Comparison of ENCODE assay signal across 30 cellular contexts in the genomic region with DNA sequence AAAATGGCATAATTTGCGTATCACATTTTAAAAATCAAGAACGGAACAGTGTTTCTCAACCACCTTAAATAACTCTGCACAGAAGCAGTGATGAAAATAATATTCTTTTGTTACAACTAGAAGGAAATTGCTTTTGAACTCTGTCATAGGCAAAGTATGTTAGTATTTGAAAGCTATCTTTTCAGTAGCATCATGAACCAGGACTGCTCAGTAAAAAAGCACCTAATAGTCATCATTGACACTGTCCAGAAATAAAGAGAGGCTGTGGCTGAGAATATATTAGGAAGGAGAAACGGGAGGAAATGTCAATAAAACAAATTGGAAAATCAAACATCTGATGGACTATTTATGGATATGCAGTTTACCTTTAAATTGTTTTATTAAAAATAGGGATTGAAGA.
"Had no signal": no experiment of that assay in that cellular context is flagged by ENCODE, and none has a peak within 500 bp of the region (broad histone marks: within the 10 kb centered on the region; RNA-seq: fewer than 3 reads in every experiment).

No MANE protein-coding gene starts in this region.

- H3K4me1 ChIP-seq: prostate gland had no signal

- ATAC-seq: activated naive CD8-positive, alpha-beta T cell treated with anti-CD3 and anti-CD28 coated beads, Interleukin-2, amount 50 U/mL, for 24 hours; body of pancreas; gastroesophageal sphincter; left colon; pancreas; sciatic nerve; stimulated activated effector memory CD8-positive, alpha-beta T cell treated with anti-CD3 and anti-CD28 coated beads, Interleukin-12 subunit alpha, Interleukin-12 subunit beta, amount 100 ng/mL, for 72 hours had no signal

- H3K27me3 ChIP-seq: body of pancreas, cardiac muscle cell, dorsolateral prefrontal cortex, gastroesophageal sphincter, hepatocyte had no signal

- H3K4me3 ChIP-seq: body of pancreas, cardiac muscle cell, coronary artery, dorsolateral prefrontal cortex, gastroesophageal sphincter, hepatocyte, pancreas, prostate gland, thoracic aorta had no signal

- H3K36me3 ChIP-seq: cardiac muscle cell, gastroesophageal sphincter, pancreas, prostate gland, thoracic aorta had no signal

- DNase-seq: activated CD4-positive, alpha-beta T cell treated with anti-CD3 and anti-CD28 coated beads for 4 hours; activated CD4-positive, alpha-beta T cell treated with anti-CD3 and anti-CD28 coated beads, Interleukin-2, amount 50 U/mL, for 4 hours; activated CD8-positive, alpha-beta memory T cell treated with anti-CD3 and anti-CD28 coated beads for 24 hours; activated gamma-delta T cell; activated naive CD4-positive, alpha-beta T cell treated with anti-CD3 and anti-CD28 coated beads, Interleukin-2, amount 50 U/mL, for 16 hours; activated naive CD8-positive, alpha-beta T cell treated with anti-CD3 and anti-CD28 coated beads, Interleukin-2, amount 50 U/mL, for 24 hours; activated T-cell treated with anti-CD3 and anti-CD28 coated beads, Interleukin-2, amount 50 U/mL, for 1 hour; anterior cingulate cortex; body of pancreas; cerebellar nuclear complex; dorsolateral prefrontal cortex; effector memory CD4-positive, alpha-beta T cell; erythroblast; left colon; naive B cell; nephron progenitor cell; nucleus accumbens; pancreas; retina; small intestine; stimulated activated CD4-positive, alpha-beta T cell treated with anti-CD3 and anti-CD28 coated beads, Interleukin-4, amount 100 ng/mL, for 24 hours; T-helper 1 cell had no signal

- H3K9me3 ChIP-seq: body of pancreas, gastroesophageal sphincter, pancreas, prostate gland, thoracic aorta had no signal
